Comparison of ENCODE assay signal across 1 cellular context in the genomic region with DNA sequence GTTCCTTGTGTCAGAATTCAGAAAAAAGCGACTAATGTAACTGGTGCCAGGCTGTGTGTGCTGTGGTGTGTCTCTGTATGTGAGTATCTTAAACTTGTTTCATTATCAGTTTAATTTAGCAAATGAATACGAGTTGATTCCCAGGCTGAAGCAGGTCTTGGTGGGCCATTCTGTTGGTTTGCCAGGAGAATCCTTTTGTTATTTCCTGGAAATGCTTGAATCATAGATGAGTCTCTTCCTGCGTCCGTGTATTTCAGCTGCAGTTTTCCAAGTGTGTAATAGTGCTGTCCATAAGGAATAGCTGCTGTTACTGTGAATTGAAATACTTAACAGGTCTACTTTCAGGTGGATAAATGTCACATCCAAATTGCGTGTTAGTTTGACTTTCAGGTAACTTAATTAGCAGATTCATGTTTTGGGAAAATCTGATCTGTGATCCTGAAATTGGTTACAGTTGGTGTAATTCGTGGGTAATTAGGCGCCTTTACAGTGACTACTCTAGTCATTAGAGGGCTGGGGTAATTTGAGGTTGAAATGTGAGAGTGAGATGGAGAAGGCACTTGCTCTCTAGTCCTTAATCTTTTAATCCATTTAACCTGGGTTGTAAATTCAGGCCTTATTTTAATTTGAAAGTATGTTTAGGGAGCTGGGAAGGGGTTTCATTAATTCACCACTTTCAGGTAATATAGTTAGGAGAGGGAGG.
TF ChIP-seq lines count a peak whose summit lies in the region.

No MANE protein-coding gene starts in this region.

TF ChIP-seq in GM12878, 131 proteins besides CTCF, POLR2A, EP300 and RAD21:
- TF ChIP-seq DPF2 (IDR thresholded peaks at IDR 0.05): 0 out of 2 replicates have a peak, but pooled peaks have one; percentile 17
- TF ChIP-seq BACH1 (IDR thresholded peaks at IDR 0.05; ENCODE audit: borderline replicate concordance): 0 out of 2 replicates have a peak, but pooled peaks have one; percentile 20
- TF ChIP-seq ETV6 (conservative IDR thresholded peaks at IDR 0.05 in 1 of 2, IDR thresholded peaks at IDR 0.05 in 1 of 2; ENCODE audit: borderline replicate concordance in 1 of 2, low read depth in 1 of 2): no peak
- TF ChIP-seq SMARCA5 (IDR thresholded peaks at IDR 0.05): 0 out of 2 replicates have a peak, but pooled peaks have one; percentile 51
- TF ChIP-seq CREM (IDR thresholded peaks at IDR 0.05; ENCODE audit: low read depth): peak; percentile 26; the same call in 1 of the 2 replicates
- peak in 1 of 2 experiments; percentile 28; a peak in 1 of 4 replicates for TF ChIP-seq IKZF2 (IDR thresholded peaks at IDR 0.05)
- no peak for TF ChIP-seq RBBP5 (conservative IDR thresholded peaks at IDR 0.05)
- peak; percentile 71 for TF ChIP-seq MTA2 (IDR thresholded peaks at IDR 0.05; ENCODE audit: low read depth)
TF ChIP-seq in GM12878: peak in this region for 6.
